14 cellular contexts compared by ENCODE assay signal in genomic region chr14:63614964-63615363, GRCh38. TPM values are rescaled to one million over a fixed set of nuclear protein-coding genes. Genes with fewer than 3 reads are reported as not detected.
A peak's percentile ranks its signal among the peaks of the same experiment; 100 is the strongest.
DNase-seq lines count a peak whose midpoint lies in the region; ATAC-seq, FAIRE-seq and TF ChIP-seq lines count a peak whose summit lies in the region.
"Had no signal": no experiment of that assay in that cellular context is flagged by ENCODE, and none has a peak within 500 bp of the region (broad histone marks: within the 10 kb centered on the region; RNA-seq: fewer than 3 reads in every experiment).

No MANE protein-coding gene starts in this region.

- no peaks in the 10 kb centered on the region for H3K9me1 ChIP-seq in endothelial cell of umbilical vein (replicated peaks; ENCODE audit: control insufficient read depth, extremely low read depth, insufficient read depth, low read length)

- FAIRE-seq in endothelial cell of umbilical vein (lab: Jason Lieb, UNC), result peak; percentile 95

- H3K27me3 Mint-ChIP-seq in nephron progenitor cell (ENCODE audit: low read depth, poor library complexity), result no peaks in the 10 kb centered on the region
- H3K27me3 Mint-ChIP-seq in activated CD4-positive, alpha-beta T cell treated with anti-CD3 and anti-CD28 coated beads, Interleukin-2, amount 10 ng/mL, durations not matched to agents 7 days and 5 days, result no peaks in the 10 kb centered on the region
- H3K27me3 Mint-ChIP-seq: activated naive CD4-positive, alpha-beta T cell treated with anti-CD3 and anti-CD28 coated beads, Interleukin-2, amount 50 U/mL, for 24 hours had no signal

- H3K4me3 ChIP-seq in endothelial cell of umbilical vein (replicated peaks in 1 of 3; ENCODE audit: insufficient read depth in 1 of 3, low read depth in 1 of 3, low read length in 3 of 3), result peak overlapping the region in 1 of 3 experiments; percentile 35
- no peak overlapping the region for H3K4me3 ChIP-seq in vagina
- H3K4me3 ChIP-seq: thyroid gland had no signal

- peaks cover 31% of the 10 kb centered on the region for H3K79me2 ChIP-seq in endothelial cell of umbilical vein (ENCODE audit: control insufficient read depth, insufficient read depth, low read length)

- no peaks in the 10 kb centered on the region for H4K20me1 ChIP-seq in endothelial cell of umbilical vein (replicated peaks; ENCODE audit: control insufficient read depth, extremely low read depth, insufficient read depth, low read length)

- TF ChIP-seq POLR2A in endothelial cell of umbilical vein (IDR thresholded peaks at IDR 0.05; ENCODE audit: low read depth, low read length), result peak; percentile 62
- no peak for TF ChIP-seq POLR2A in vagina (IDR thresholded peaks at IDR 0.05)

- H3K36me3 Mint-ChIP-seq in nephron progenitor cell (ENCODE audit: low read depth), result peaks cover 60% of the 10 kb centered on the region
- peaks cover 30% of the 10 kb centered on the region for H3K36me3 Mint-ChIP-seq in activated CD4-positive, alpha-beta T cell treated with anti-CD3 and anti-CD28 coated beads, Interleukin-2, amount 10 ng/mL, durations not matched to agents 7 days and 5 days (ENCODE audit: low read depth)

- POLR2A ChIA-PET in endothelial cell of umbilical vein (lab: Charles Lee), result no interaction called here
- POLR2A ChIA-PET in activated CD4-positive, alpha-beta T cell treated with anti-CD3 and anti-CD28 coated beads, Interleukin-2, amount 10 ng/mL, durations not matched to agents 7 days and 5 days (lab: Charles Lee), result no interaction called here

- H3K9ac ChIP-seq in endothelial cell of umbilical vein (replicated peaks; ENCODE audit: extremely low read depth, insufficient read depth, low read length), result peak overlapping the region; percentile 72

- TF ChIP-seq CTCF in endothelial cell of umbilical vein (IDR thresholded peaks at IDR 0.05; ENCODE audit: extremely low read depth in 1 of 2, insufficient read depth in 1 of 2, low read depth in 1 of 2, low read length in 2 of 2) (no peak), nephron progenitor cell (IDR thresholded peaks at IDR 0.05) (no peak), vagina (IDR thresholded peaks at IDR 0.05) (no peak)

- intact Hi-C loops in endothelial cell of umbilical vein (cut with micrococcal nuclease), result loop anchor here (1.0 kb wide), 3 partner anchors 26 to 72 kb away; partner anchors contain the start of genes PPP2R5E and WDR89
- intact Hi-C loops in vagina (cut with DNase I), result no loop called here

- H3K27ac ChIP-seq in endothelial cell of umbilical vein (ENCODE audit: insufficient read depth, low read depth, low read length), result peak overlapping the region; percentile 90
- no peak overlapping the region for H3K27ac ChIP-seq in vagina
- H3K27ac ChIP-seq: thyroid gland had no signal

- CTCF ChIA-PET in endothelial cell of umbilical vein (lab: Charles Lee), result interaction anchor here (0.7 to 2.9 kb wide), 8 partner anchors 12 to 226 kb away, joined by 3 to 11 read pairs (median 6); partner anchors contain the start of genes PPP2R5E and WDR89
- CTCF ChIA-PET in activated CD4-positive, alpha-beta T cell treated with anti-CD3 and anti-CD28 coated beads, Interleukin-2, amount 10 ng/mL, durations not matched to agents 7 days and 5 days (lab: Charles Lee), result no interaction called here

- no peak overlapping the region for H3K4me3 Mint-ChIP-seq in nephron progenitor cell
- H3K4me3 Mint-ChIP-seq in activated CD4-positive, alpha-beta T cell treated with anti-CD3 and anti-CD28 coated beads, Interleukin-2, amount 10 ng/mL, durations not matched to agents 7 days and 5 days, result no peak overlapping the region
- H3K4me3 Mint-ChIP-seq: activated naive CD4-positive, alpha-beta T cell treated with anti-CD3 and anti-CD28 coated beads, Interleukin-2, amount 50 U/mL, for 24 hours; endodermal cell had no signal

- no peaks in the 10 kb centered on the region for H3K27me3 ChIP-seq in endothelial cell of umbilical vein (ENCODE audit: control insufficient read depth in 2 of 2, insufficient read depth in 2 of 2, low read length in 2 of 2)
- no peaks in the 10 kb centered on the region for H3K27me3 ChIP-seq in vagina
- H3K27me3 ChIP-seq: thyroid gland had no signal

- peak; percentile 31 for DNase-seq in GM04504 (ENCODE audit: low read depth)
- peak; percentile 21 for DNase-seq in RPMI7951 (ENCODE audit: low read depth)
- DNase-seq in endothelial cell of umbilical vein (ENCODE audit: low read depth, low spot score), result peak; percentile 98
- no peak for DNase-seq in nephron progenitor cell
- DNase-seq in vagina (ENCODE audit: extremely low spot score in 2 of 2), result no peak
- no peak for DNase-seq in stimulated activated CD4-positive, alpha-beta T cell treated with anti-CD3 and anti-CD28 coated beads, Interleukin-2, amount 100 ng/mL, for 48 hours
- DNase-seq in activated CD4-positive, alpha-beta T cell treated with anti-CD3 and anti-CD28 coated beads, Interleukin-2, amount 10 ng/mL, durations not matched to agents 7 days and 5 days, result no peak
- DNase-seq: activated CD4-positive, alpha-beta T cell treated with anti-CD3 and anti-CD28 coated beads, Interleukin-2, amount 50 U/mL, for 1 hour; endodermal cell; retina; T-helper 1 cell; thyroid gland had no signal

- peak overlapping the region; percentile 68 for H3K27ac Mint-ChIP-seq in nephron progenitor cell
- H3K27ac Mint-ChIP-seq in activated CD4-positive, alpha-beta T cell treated with anti-CD3 and anti-CD28 coated beads, Interleukin-2, amount 10 ng/mL, durations not matched to agents 7 days and 5 days, result no peak overlapping the region

- no peak for ATAC-seq in HG02623 (IDR thresholded peaks at IDR 0.05; ENCODE audit: unreplicated experiment)

- H3K4me1 ChIP-seq in endothelial cell of umbilical vein (ENCODE audit: control insufficient read depth, extremely low read depth, insufficient read depth, low read length), result peaks cover 30% of the 10 kb centered on the region
- H3K4me1 ChIP-seq in vagina, result no peaks in the 10 kb centered on the region

- dilution Hi-C loops in endothelial cell of umbilical vein (cut with MboI; ENCODE audit: extremely low pct_ligation_motif_present, low sequenced_read_pairs), result no loop called here

- H3K9me3 Mint-ChIP-seq in nephron progenitor cell, result no peaks in the 10 kb centered on the region
- no peaks in the 10 kb centered on the region for H3K9me3 Mint-ChIP-seq in activated CD4-positive, alpha-beta T cell treated with anti-CD3 and anti-CD28 coated beads, Interleukin-2, amount 10 ng/mL, durations not matched to agents 7 days and 5 days
- H3K9me3 Mint-ChIP-seq: activated naive CD4-positive, alpha-beta T cell treated with anti-CD3 and anti-CD28 coated beads, Interleukin-2, amount 50 U/mL, for 24 hours; endodermal cell had no signal

- H3K36me3 ChIP-seq in endothelial cell of umbilical vein (ENCODE audit: control insufficient read depth in 2 of 2, extremely low read depth in 1 of 2, insufficient read depth in 2 of 2, low read length in 2 of 2) (no peaks in the 10 kb centered on the region), vagina (no peaks in the 10 kb centered on the region)
- H3K36me3 ChIP-seq: thyroid gland had no signal

- H3K9me3 ChIP-seq in endothelial cell of umbilical vein (replicated peaks; ENCODE audit: control insufficient read depth, insufficient read depth, low read length) (no peaks in the 10 kb centered on the region), vagina (no peaks in the 10 kb centered on the region)
- H3K9me3 ChIP-seq: thyroid gland had no signal

- BruUV-seq in endothelial cell of umbilical vein (replicated peaks; lab: Mats Ljungman, UMichigan), result no TSS peak

- peak overlapping the region; percentile 86 for H3K4me2 ChIP-seq in endothelial cell of umbilical vein (ENCODE audit: insufficient read depth, low read length)

- H2AFZ ChIP-seq in endothelial cell of umbilical vein (ENCODE audit: low read depth, low read length), result no peak overlapping the region

- peaks cover 11% of the 10 kb centered on the region for H3K4me1 Mint-ChIP-seq in nephron progenitor cell
- peaks cover 18% of the 10 kb centered on the region for H3K4me1 Mint-ChIP-seq in activated CD4-positive, alpha-beta T cell treated with anti-CD3 and anti-CD28 coated beads, Interleukin-2, amount 10 ng/mL, durations not matched to agents 7 days and 5 days

TF ChIP-seq in endothelial cell of umbilical vein, 7 proteins besides CTCF, POLR2A, EP300 and RAD21:
- TF ChIP-seq FOS (IDR thresholded peaks at IDR 0.05; ENCODE audit: borderline replicate concordance, insufficient read depth, low read length), result peak; percentile 75
- TF ChIP-seq MYC (IDR thresholded peaks at IDR 0.05; ENCODE audit: low read depth, low read length), result no peak
- TF ChIP-seq JUN (IDR thresholded peaks at IDR 0.05; ENCODE audit: borderline replicate concordance, insufficient read depth, insufficient read length, low read depth), result peak; percentile 95
- TF ChIP-seq POLR2AphosphoS5 (IDR thresholded peaks at IDR 0.05; ENCODE audit: insufficient read depth, low read depth, low read length), result peak; percentile 21
- peak; percentile 58 for TF ChIP-seq GATA2 (IDR thresholded peaks at IDR 0.05; ENCODE audit: insufficient read depth, insufficient read length, low read depth, low read length)
TF ChIP-seq in endothelial cell of umbilical vein: peak in this region for 4.

RNA-seq across cellular contexts. Expression of gene WDR89, which starts 26.7 kb away (rescaled TPM):
- 9.5 and 11.6 TPM in 2 replicates for total RNA-seq in RPMI7951 (2014; rRNA removed; shearing (Covaris generic))
- total RNA-seq in endothelial cell of umbilical vein (10.7 and 12.0 TPM in 2 replicates), vagina (7.4 TPM)
- polyA plus RNA-seq in endothelial cell of umbilical vein, result 2.4 and 3.5 TPM in 2 replicates
- 3.9 and 4.0 TPM in 2 replicates for polyA plus RNA-seq in endothelial cell of umbilical vein (2011; cell fraction: cytosol; rRNA removed)
- 2.7 and 4.1 TPM in 2 replicates for polyA plus RNA-seq in endothelial cell of umbilical vein (2011; cell fraction: nucleus; rRNA removed)
- 7.5 and 10.5 TPM in 2 replicates for polyA plus RNA-seq in endothelial cell of umbilical vein (2012)
- polyA minus RNA-seq in endothelial cell of umbilical vein, result 6.1 and 9.4 TPM in 2 replicates
- 7.8 TPM for polyA minus RNA-seq in endothelial cell of umbilical vein (2011; cell fraction: cytosol; rRNA and poly(A)+ RNA removed)
- 3.1 and 4.6 TPM in 2 replicates for polyA minus RNA-seq in endothelial cell of umbilical vein (2011; cell fraction: nucleus; rRNA and poly(A)+ RNA removed)
- total RNA-seq in activated CD4-positive, alpha-beta T cell treated with anti-CD3 and anti-CD28 coated beads, Interleukin-2, amount 10 ng/mL, durations not matched to agents 7 days and 5 days, result 10 to 100 TPM; 17.5 to 20.7 TPM

Comparison
In these comparisons a context has a peak if more than half of its experiments do, and no peak if none do; other contexts are left out.
1. DNase-seq: peak in GM04504 (single experiment), RPMI7951 (single experiment) and endothelial cell of umbilical vein (single experiment); none in nephron progenitor cell (single experiment), vagina (0 of 2), stimulated activated CD4-positive, alpha-beta T cell treated with anti-CD3 and anti-CD28 coated beads, Interleukin-2, amount 100 ng/mL, for 48 hours (0 of 2) and activated CD4-positive, alpha-beta T cell treated with anti-CD3 and anti-CD28 coated beads, Interleukin-2, amount 10 ng/mL, durations not matched to agents 7 days and 5 days (single experiment).